In genomic region chr14:71290960-71291466, GRCh38 we compare ENCODE assay signal across 8 cellular contexts. TPM values are rescaled to one million over a fixed set of nuclear protein-coding genes. Genes with fewer than 3 reads are reported as not detected.
DNase-seq lines count a peak whose midpoint lies in the region; ATAC-seq and TF ChIP-seq lines count a peak whose summit lies in the region.

No MANE protein-coding gene starts in this region.

- peaks cover 0 to 12% (median 4%) of the 10 kb centered on the region in 4 donors for H3K4me1 ChIP-seq in tibial artery

- intact Hi-C loops in tibial artery (cut with DNase I; ENCODE audit: low total_unique reads) = no loop called here

- H3K27ac ChIP-seq in tibial artery = peak overlapping the region in 1 of 2 donors; percentile 47

- H3K4me1 Mint-ChIP-seq in activated CD4-positive, alpha-beta memory T cell treated with anti-CD3 and anti-CD28 coated beads, Interleukin-2, amount 10 ng/mL, durations not matched to agents 7 days and 5 days = peaks cover 27% of the 10 kb centered on the region

- no peak for DNase-seq in activated CD4-positive, CD25-positive, alpha-beta regulatory T cell treated with anti-CD3 and anti-CD28 coated beads, Interleukin-2, amount 50 U/mL, for 72 hours
- DNase-seq in activated CD4-positive, alpha-beta memory T cell treated with anti-CD3 and anti-CD28 coated beads, Interleukin-2, amount 10 ng/mL, durations not matched to agents 7 days and 5 days = peak; percentile 36
- DNase-seq in foreskin fibroblast = peak; percentile 70 to 77
- peak; percentile 65 for DNase-seq in stimulated activated CD4-positive, alpha-beta T cell treated with anti-CD3 and anti-CD28 coated beads, Interleukin-4, amount 100 ng/mL, for 24 hours
- no peak for DNase-seq in tibial artery
- DNase-seq in activated gamma-delta T cell treated with Interleukin-2 at 50 U/mL for 16 hours = no peak

- H3K36me3 ChIP-seq in tibial artery = no peaks in the 10 kb centered on the region

- no peaks in the 10 kb centered on the region for H3K9me3 ChIP-seq in tibial artery

- H3K27ac Mint-ChIP-seq in activated CD4-positive, alpha-beta memory T cell treated with anti-CD3 and anti-CD28 coated beads, Interleukin-2, amount 10 ng/mL, durations not matched to agents 7 days and 5 days = peak overlapping the region; percentile 66

- no peaks in the 10 kb centered on the region for H3K27me3 ChIP-seq in tibial artery

- H3K27me3 Mint-ChIP-seq in activated CD4-positive, alpha-beta memory T cell treated with anti-CD3 and anti-CD28 coated beads, Interleukin-2, amount 10 ng/mL, durations not matched to agents 7 days and 5 days = peaks cover 4% of the 10 kb centered on the region

- TF ChIP-seq CTCF in foreskin fibroblast (IDR thresholded peaks at IDR 0.05; ENCODE audit: low read depth, low read length) = no peak
- TF ChIP-seq CTCF in tibial artery (IDR thresholded peaks at IDR 0.05) = no peak

- POLR2A ChIA-PET in activated CD4-positive, alpha-beta memory T cell treated with anti-CD3 and anti-CD28 coated beads, Interleukin-2, amount 10 ng/mL, durations not matched to agents 7 days and 5 days (lab: Charles Lee) = interaction anchor here (1.3 to 1.4 kb wide), 2 partner anchors 8 to 31 kb away, joined by 3 to 4 read pairs; no protein-coding TSS in a partner anchor

- H3K9me3 Mint-ChIP-seq in activated CD4-positive, alpha-beta memory T cell treated with anti-CD3 and anti-CD28 coated beads, Interleukin-2, amount 10 ng/mL, durations not matched to agents 7 days and 5 days = no peaks in the 10 kb centered on the region

- CTCF ChIA-PET in activated CD4-positive, alpha-beta memory T cell treated with anti-CD3 and anti-CD28 coated beads, Interleukin-2, amount 10 ng/mL, durations not matched to agents 7 days and 5 days (lab: Charles Lee) = no interaction called here

- peak; percentile 96 to 99 for ATAC-seq in activated CD4-positive, CD25-positive, alpha-beta regulatory T cell treated with anti-CD3 and anti-CD28 coated beads, Interleukin-2, amount 50 U/mL, for 24 hours
- ATAC-seq in HG03460 (IDR thresholded peaks at IDR 0.05; ENCODE audit: unreplicated experiment) = peak; percentile 56

- H3K36me3 Mint-ChIP-seq in activated CD4-positive, alpha-beta memory T cell treated with anti-CD3 and anti-CD28 coated beads, Interleukin-2, amount 10 ng/mL, durations not matched to agents 7 days and 5 days (ENCODE audit: low read depth) = peaks cover 4% of the 10 kb centered on the region

- H3K4me3 Mint-ChIP-seq in activated CD4-positive, alpha-beta memory T cell treated with anti-CD3 and anti-CD28 coated beads, Interleukin-2, amount 10 ng/mL, durations not matched to agents 7 days and 5 days = no peak overlapping the region

- H3K4me3 ChIP-seq in foreskin fibroblast (ENCODE audit: low read depth in 1 of 2, low read length in 2 of 2) = no peak overlapping the region
- no peak overlapping the region for H3K4me3 ChIP-seq in tibial artery

RNA-seq across cellular contexts. Expression of gene SIPA1L1, which starts 29.3 kb away (rescaled TPM):
- 10 to 100 TPM; 79.5 to 84.2 TPM for total RNA-seq in activated CD4-positive, alpha-beta memory T cell treated with anti-CD3 and anti-CD28 coated beads, Interleukin-2, amount 10 ng/mL, durations not matched to agents 7 days and 5 days

Comparison
In these comparisons a context has a peak if more than half of its experiments do, and no peak if none do; other contexts are left out.
1. DNase-seq: peak in activated CD4-positive, alpha-beta memory T cell treated with anti-CD3 and anti-CD28 coated beads, Interleukin-2, amount 10 ng/mL, durations not matched to agents 7 days and 5 days (single experiment), foreskin fibroblast (2 of 2) and stimulated activated CD4-positive, alpha-beta T cell treated with anti-CD3 and anti-CD28 coated beads, Interleukin-4, amount 100 ng/mL, for 24 hours (single experiment); none in activated CD4-positive, CD25-positive, alpha-beta regulatory T cell treated with anti-CD3 and anti-CD28 coated beads, Interleukin-2, amount 50 U/mL, for 72 hours (single experiment), tibial artery (0 of 2) and activated gamma-delta T cell treated with Interleukin-2 at 50 U/mL for 16 hours (single experiment).